Comparison of ENCODE assay signal across 9 cellular contexts in the genomic region with DNA sequence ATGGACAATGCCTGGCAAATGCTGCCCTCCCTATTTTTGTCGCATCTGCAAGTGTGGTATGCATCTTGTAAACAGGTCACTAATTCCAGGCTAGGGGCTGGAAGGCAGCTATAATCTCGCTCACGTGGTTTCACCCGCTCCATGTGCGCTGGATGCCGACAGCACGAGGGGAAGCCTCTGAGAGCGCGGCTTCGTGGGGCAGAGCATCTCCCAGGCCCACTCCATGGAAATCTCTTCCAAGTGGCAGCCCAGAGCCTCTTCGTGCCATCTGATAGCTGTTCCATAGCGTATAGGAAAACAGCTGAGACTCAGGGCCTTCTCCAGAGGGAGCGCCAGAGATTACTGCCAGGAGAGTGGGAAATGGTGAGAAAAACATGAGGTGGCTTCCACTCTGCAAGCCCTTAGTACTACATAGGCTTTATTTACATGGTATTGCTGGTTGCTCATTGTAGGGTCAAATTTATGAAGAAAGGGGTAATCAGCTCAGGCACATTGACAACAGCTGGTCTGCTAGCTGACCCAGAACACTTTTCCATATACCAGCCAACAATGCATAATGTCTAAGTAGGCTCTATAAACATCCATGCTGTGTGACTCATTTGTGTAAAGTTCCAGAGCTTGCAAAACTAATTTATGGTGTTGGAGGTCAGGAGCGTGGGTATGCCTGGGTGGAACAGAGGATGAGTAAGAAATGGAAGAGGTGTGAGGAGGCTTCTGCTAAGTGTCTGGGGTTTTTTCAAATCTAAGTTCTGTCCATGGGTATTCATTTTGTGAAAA.
DNase-seq lines count a peak whose midpoint lies in the region; ATAC-seq and TF ChIP-seq lines count a peak whose summit lies in the region.
"Had no signal": no experiment of that assay in that cellular context is flagged by ENCODE, and none has a peak within 500 bp of the region (broad histone marks: within the 10 kb centered on the region; RNA-seq: fewer than 3 reads in every experiment).

No MANE protein-coding gene starts in this region.

- CTCF ChIA-PET in mammary epithelial cell (lab: Charles Lee; ENCODE audit: low non-redundant PET), result no interaction called here
- CTCF ChIA-PET in naive thymus-derived CD4-positive, alpha-beta T cell (lab: Charles Lee), result interaction anchor here (0.7 kb wide), 1 partner anchor 50 kb away, joined by 3 read pairs; no protein-coding TSS in a partner anchor

- dilution Hi-C loops in mammary epithelial cell (cut with HindIII; ENCODE audit: low sequenced_read_pairs), result no loop called here

- BruUV-seq in mammary epithelial cell (replicated peaks; lab: Mats Ljungman, UMichigan), result no TSS peak

- H3K4me3 Mint-ChIP-seq in naive thymus-derived CD4-positive, alpha-beta T cell, result peak overlapping the region in 1 of 10 donors; percentile 12

- no peak overlapping the region for H3K4me2 ChIP-seq in mammary epithelial cell (ENCODE audit: insufficient read depth, low read depth, low read length)

- 91% methylated on average over 12 of the region's 14 CpGs for WGBS in mammary epithelial cell (ENCODE audit: low coverage, missing lambda C conversion rate)

- no peaks in the 10 kb centered on the region for H3K27me3 ChIP-seq in mammary epithelial cell (ENCODE audit: insufficient read depth, low read length)
- no peaks in the 10 kb centered on the region for H3K27me3 ChIP-seq in naive thymus-derived CD4-positive, alpha-beta T cell (ENCODE audit: control insufficient read depth in 2 of 2, insufficient read depth in 2 of 2, low read length in 2 of 2)
- no peaks in the 10 kb centered on the region for H3K27me3 ChIP-seq in lower lobe of right lung (ENCODE audit: low read depth)

- peaks cover 23% of the 10 kb centered on the region for H3K4me1 ChIP-seq in mammary epithelial cell (ENCODE audit: insufficient read depth, low read length)
- H3K4me1 ChIP-seq in naive thymus-derived CD4-positive, alpha-beta T cell (ENCODE audit: control insufficient read depth in 2 of 2, insufficient read depth in 2 of 2, low read length in 2 of 2), result peaks cover 0 to 36% of the 10 kb centered on the region in 2 donors
- H3K4me1 ChIP-seq in lower lobe of right lung, result peaks cover 5% of the 10 kb centered on the region

- H3K9me3 ChIP-seq in KOPT-K1 (ENCODE audit: insufficient read depth, low read length, poor library complexity, severe bottlenecking), result no peaks in the 10 kb centered on the region
- no peaks in the 10 kb centered on the region for H3K9me3 ChIP-seq in mammary epithelial cell (replicated peaks; ENCODE audit: insufficient read depth, low read length)
- no peaks in the 10 kb centered on the region for H3K9me3 ChIP-seq in naive thymus-derived CD4-positive, alpha-beta T cell (ENCODE audit: control insufficient read depth in 2 of 3, low read length in 3 of 3)
- H3K9me3 ChIP-seq in lower lobe of right lung, result no peaks in the 10 kb centered on the region

- H3K4me1 Mint-ChIP-seq in naive thymus-derived CD4-positive, alpha-beta T cell, result peaks cover 27 to 83% (median 63%) of the 10 kb centered on the region in 7 donors

- ATAC-seq in naive thymus-derived CD4-positive, alpha-beta T cell, result no peak
- no peak for ATAC-seq in lower lobe of right lung

- intact Hi-C loops in mammary epithelial cell (cut with micrococcal nuclease), result no loop called here
- intact Hi-C loops in naive thymus-derived CD4-positive, alpha-beta T cell (cut with micrococcal nuclease), result loop anchor here in 1 of 2 donors (2.0 kb wide), 1 partner anchor 14 kb away; no protein-coding TSS in a partner anchor
- intact Hi-C loops in lower lobe of right lung (cut with DNase I), result no loop called here

- peak overlapping the region in 7 of 9 donors; percentile 1 to 86 (median 68) for H3K27ac Mint-ChIP-seq in naive thymus-derived CD4-positive, alpha-beta T cell

- H3K79me2 ChIP-seq in mammary epithelial cell (ENCODE audit: insufficient read depth, low read length), result no peaks in the 10 kb centered on the region

- in situ Hi-C loops in Caki2 (cut with HindIII; ENCODE audit: low pct_unique_long_range_greater_than_20kb, low sequenced_read_pairs), result no loop called here
- in situ Hi-C loops in mammary epithelial cell (cut with MboI; ENCODE audit: low sequenced_read_pairs in 2 of 2), result no loop called here

- H3K36me3 Mint-ChIP-seq in naive thymus-derived CD4-positive, alpha-beta T cell, result peaks cover 0 to 4% (median 0%) of the 10 kb centered on the region in 5 donors

- H3K4me3 ChIP-seq in mammary epithelial cell (replicated peaks in 1 of 3; ENCODE audit: insufficient read depth in 1 of 3, low read depth in 2 of 3, low read length in 3 of 3) (no peak overlapping the region), lower lobe of right lung (no peak overlapping the region)
- no peak overlapping the region for H3K4me3 ChIP-seq in naive thymus-derived CD4-positive, alpha-beta T cell (ENCODE audit: low read length)

- no peak overlapping the region for H2AFZ ChIP-seq in mammary epithelial cell (ENCODE audit: low read depth, low read length)

- POLR2A ChIA-PET in naive thymus-derived CD4-positive, alpha-beta T cell (lab: Charles Lee), result interaction anchor here (0.5 to 0.8 kb wide), 4 partner anchors 30 to 166 kb away, joined by 3 to 5 read pairs (median 3); a partner anchor contains a TSS

- TF ChIP-seq CTCF in mammary epithelial cell (conservative IDR thresholded peaks at IDR 0.05 in 1 of 2, IDR thresholded peaks at IDR 0.05 in 1 of 2; ENCODE audit: extremely low read depth in 1 of 2, insufficient read depth in 1 of 2, low read depth in 1 of 2, low read length in 2 of 2) (no peak), lower lobe of right lung (IDR thresholded peaks at IDR 0.05) (no peak)

- H3K27ac ChIP-seq in KOPT-K1 (ENCODE audit: low read depth, low read length, poor library complexity, severe bottlenecking) (peak overlapping the region; percentile 16), mammary epithelial cell (ENCODE audit: insufficient read depth, low read depth, low read length) (no peak overlapping the region), lower lobe of right lung (no peak overlapping the region)
- H3K27ac ChIP-seq in naive thymus-derived CD4-positive, alpha-beta T cell (ENCODE audit: low read depth, low read length), result no peak overlapping the region

- H3K9ac ChIP-seq in mammary epithelial cell (ENCODE audit: insufficient read depth, low read length), result no peak overlapping the region

- peaks cover 0 to 2% (median 0%) of the 10 kb centered on the region in 11 donors for H3K9me3 Mint-ChIP-seq in naive thymus-derived CD4-positive, alpha-beta T cell

- no peaks in the 10 kb centered on the region for H3K36me3 ChIP-seq in KOPT-K1 (ENCODE audit: insufficient read depth, low read length)
- H3K36me3 ChIP-seq in mammary epithelial cell (ENCODE audit: insufficient read depth, low read length), result no peaks in the 10 kb centered on the region
- no peaks in the 10 kb centered on the region for H3K36me3 ChIP-seq in naive thymus-derived CD4-positive, alpha-beta T cell (ENCODE audit: control insufficient read depth in 2 of 3, insufficient read depth in 3 of 3, low read length in 3 of 3)
- H3K36me3 ChIP-seq in lower lobe of right lung, result no peaks in the 10 kb centered on the region

- no peaks in the 10 kb centered on the region for H4K20me1 ChIP-seq in mammary epithelial cell (ENCODE audit: insufficient read depth, low read length)

- no peaks in the 10 kb centered on the region for H3K27me3 Mint-ChIP-seq in naive thymus-derived CD4-positive, alpha-beta T cell

- peak; percentile 84 for DNase-seq in Caki2 (ENCODE audit: low read depth)
- DNase-seq in mammary epithelial cell, result peak; percentile 93
- peak in 1 of 9 donors; percentile 49 for DNase-seq in naive thymus-derived CD4-positive, alpha-beta T cell
- DNase-seq in NCI-H1436 (lab: John Stamatoyannopoulos, UW), result no peak
- no peak for DNase-seq in activated CD4-positive, CD25-positive, alpha-beta regulatory T cell (lab: John Stamatoyannopoulos, UW)
- no peak for DNase-seq in lower lobe of right lung
- DNase-seq: activated CD8-positive, alpha-beta memory T cell treated with anti-CD3 and anti-CD28 coated beads, Interleukin-2, amount 50 U/mL, for 48 hours; NCI-H2171 had no signal

Comparison
In these comparisons a context has a peak if more than half of its experiments do, and no peak if none do; other contexts are left out.
1. DNase-seq: peak in Caki2 (single experiment) and mammary epithelial cell (single experiment); none in NCI-H1436 (single experiment), activated CD4-positive, CD25-positive, alpha-beta regulatory T cell (0 of 4) and lower lobe of right lung (single experiment).